In genomic region chr15:64895285-64896065, GRCh38 we compare ENCODE assay signal across 8 cellular contexts. TPM values are rescaled to one million over a fixed set of nuclear protein-coding genes. Genes with fewer than 3 reads are reported as not detected.
DNase-seq lines count a peak whose midpoint lies in the region; ATAC-seq and TF ChIP-seq lines count a peak whose summit lies in the region.

No MANE protein-coding gene starts in this region.

- H3K36me3 ChIP-seq in upper lobe of right lung: no peaks in the 10 kb centered on the region

- peak overlapping the region; percentile 84 for H3K4me3 Mint-ChIP-seq in central memory CD8-positive, alpha-beta T cell
- H3K4me3 Mint-ChIP-seq in memory B cell: peak overlapping the region; percentile 90

- TF ChIP-seq CTCF in upper lobe of right lung (IDR thresholded peaks at IDR 0.05): no peak

- peak overlapping the region; percentile 36 for H3K4me3 ChIP-seq in upper lobe of right lung

- in situ Hi-C loops in G401 (cut with HindIII; ENCODE audit: low sequenced_read_pairs): no loop called here

- peak overlapping the region; percentile 95 for H3K27ac Mint-ChIP-seq in central memory CD8-positive, alpha-beta T cell (ENCODE audit: low read depth)
- H3K27ac Mint-ChIP-seq in memory B cell: peak overlapping the region; percentile 97

- H3K27me3 Mint-ChIP-seq in central memory CD8-positive, alpha-beta T cell: no peaks in the 10 kb centered on the region
- H3K27me3 Mint-ChIP-seq in memory B cell: no peaks in the 10 kb centered on the region

- peak overlapping the region; percentile 91 for H3K27ac ChIP-seq in upper lobe of right lung

- H3K27me3 ChIP-seq in upper lobe of right lung: no peaks in the 10 kb centered on the region

- H3K4me1 Mint-ChIP-seq in central memory CD8-positive, alpha-beta T cell: peaks cover 66% of the 10 kb centered on the region
- H3K4me1 Mint-ChIP-seq in memory B cell: peaks cover 49% of the 10 kb centered on the region

- intact Hi-C loops in upper lobe of right lung (cut with DNase I): no loop called here

- H3K9me3 ChIP-seq in upper lobe of right lung: no peaks in the 10 kb centered on the region

- peaks cover under 1% of the 10 kb centered on the region for H3K9me3 Mint-ChIP-seq in central memory CD8-positive, alpha-beta T cell
- no peaks in the 10 kb centered on the region for H3K9me3 Mint-ChIP-seq in memory B cell

- DNase-seq in Daoy (ENCODE audit: low read depth): peak; percentile 64
- peak; percentile 32 for DNase-seq in H4 (ENCODE audit: low spot score)
- peak in 1 of 2 donors; percentile 23 for DNase-seq in central memory CD8-positive, alpha-beta T cell (ENCODE audit: low spot score in 2 of 2)
- DNase-seq in memory B cell (ENCODE audit: low spot score in 2 of 2): peak; percentile 32 to 48
- no peak for DNase-seq in upper lobe of right lung
- DNase-seq in NCI-H1092 (lab: John Stamatoyannopoulos, UW): no peak
- DNase-seq in G401 (ENCODE audit: low spot score): no peak

- peaks cover 18% of the 10 kb centered on the region for H3K36me3 Mint-ChIP-seq in central memory CD8-positive, alpha-beta T cell (ENCODE audit: insufficient read depth)
- no peaks in the 10 kb centered on the region for H3K36me3 Mint-ChIP-seq in memory B cell

- ATAC-seq in central memory CD8-positive, alpha-beta T cell (replicated peaks; ENCODE audit: extremely low read depth, poor library complexity, severe bottlenecking): peak; percentile 37
- peak; percentile 39 for ATAC-seq in memory B cell (ENCODE audit: low read depth)
- ATAC-seq in upper lobe of right lung: peak; percentile 47

- peak; percentile 61; the same call in 1 of the 2 replicates for TF ChIP-seq POLR2A in Raji (IDR thresholded peaks at IDR 0.05; ENCODE audit: insufficient read depth, low read depth, low read length)

- peaks cover 66% of the 10 kb centered on the region for H3K4me1 ChIP-seq in upper lobe of right lung

RNA-seq across cellular contexts. Expression of gene ANKDD1A, which starts 16.2 kb away (rescaled TPM):
- total RNA-seq in Daoy (2014; rRNA removed; shearing (Covaris generic)): 1.5 and 1.8 TPM in 2 replicates
- total RNA-seq in H4 (2014; rRNA removed; shearing (Covaris generic)): 0.25 and 1.1 TPM in 2 replicates
- 6.0 TPM for total RNA-seq in upper lobe of right lung
- total RNA-seq in G401 (2014; rRNA removed; shearing (Covaris generic)): 0.92 and 0.95 TPM in 2 replicates

RNA-seq across cellular contexts. Expression of gene PLEKHO2, which starts 53.8 kb away (rescaled TPM):
- 8.7 and 10.7 TPM in 2 replicates for total RNA-seq in Daoy (2014; rRNA removed; shearing (Covaris generic))
- total RNA-seq in H4 (2014; rRNA removed; shearing (Covaris generic)): 5.5 and 7.6 TPM in 2 replicates
- total RNA-seq in upper lobe of right lung: 62.8 TPM
- total RNA-seq in G401 (2014; rRNA removed; shearing (Covaris generic)): 16.1 and 17.4 TPM in 2 replicates

Comparison
In these comparisons a context has a peak if more than half of its experiments do, and no peak if none do; other contexts are left out.
1. DNase-seq: peak in Daoy (single experiment), H4 (single experiment) and memory B cell (2 of 2); none in upper lobe of right lung (single experiment), NCI-H1092 (single experiment) and G401 (single experiment).
2. Peak in every context shown above with its lines, with median percentiles within 50 percentile points of each other: ATAC-seq.